In the genomic region with DNA sequence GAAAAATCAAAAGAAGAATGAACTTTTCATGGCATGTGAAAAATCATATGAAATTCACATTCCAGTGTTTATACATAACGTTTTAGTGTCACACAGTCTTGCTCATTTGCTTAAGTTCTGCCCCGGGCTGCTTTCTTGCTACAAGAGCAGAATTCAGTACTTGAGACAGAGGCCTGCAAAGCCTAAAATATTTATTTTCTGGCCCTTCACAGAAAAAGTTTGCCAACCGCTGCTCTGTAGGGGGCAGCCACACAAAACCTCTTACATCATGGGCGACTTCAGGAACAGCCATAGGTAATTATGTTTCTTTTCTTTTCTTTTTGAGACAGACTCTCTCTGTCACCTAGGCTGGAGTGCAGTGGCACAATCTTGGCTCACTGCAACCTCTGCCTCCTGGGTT, we compare ENCODE assay signal across 9 cellular contexts. TPM values are rescaled to one million over a fixed set of nuclear protein-coding genes. Genes with fewer than 3 reads are reported as not detected.
DNase-seq lines count a peak whose midpoint lies in the region; ATAC-seq, FAIRE-seq and TF ChIP-seq lines count a peak whose summit lies in the region.
"Had no signal": no experiment of that assay in that cellular context is flagged by ENCODE, and none has a peak within 500 bp of the region (broad histone marks: within the 10 kb centered on the region; RNA-seq: fewer than 3 reads in every experiment).

No MANE protein-coding gene starts in this region.

- peaks cover 13% of the 10 kb centered on the region for H3K23me2 ChIP-seq in H1 (ENCODE audit: low read depth, low read length)

- peaks cover 0 to 2% of the 10 kb centered on the region in 2 experiments for H4K20me1 ChIP-seq in H1 (replicated peaks in 1 of 2; ENCODE audit: control insufficient read depth in 1 of 2, insufficient read depth in 2 of 2, low read length in 2 of 2)

- no peaks in the 10 kb centered on the region for H3K27me3 Mint-ChIP-seq in activated T-cell treated with anti-CD3 and anti-CD28 coated beads, Interleukin-2, amount 50 U/mL, for 72 hours (ENCODE audit: low read depth)
- H3K27me3 Mint-ChIP-seq in natural killer cell treated with Interleukin-12 subunit alpha and Interleukin-12 subunit beta and Interleukin-15 and Interleukin-18, amount 100 ng/mL, for 72 hours = no peaks in the 10 kb centered on the region

- H3K79me2 ChIP-seq in H1 (ENCODE audit: control insufficient read depth in 1 of 2, insufficient read depth in 2 of 2, low read length in 2 of 2) = no peaks in the 10 kb centered on the region

- no peak overlapping the region for H3K23ac ChIP-seq in H1 (ENCODE audit: insufficient read length)

- H3K27ac ChIP-seq in H1 (ENCODE audit: low read depth, low read length) = no peak overlapping the region

- no peaks in the 10 kb centered on the region for H3K9me3 ChIP-seq in H1 (ENCODE audit: insufficient read depth in 2 of 2, low read depth in 1 of 2, low read length in 1 of 2)

- H3K56ac ChIP-seq in H1 (replicated peaks; ENCODE audit: insufficient read length, low read depth, low read length) = no peak overlapping the region

- H3K36me3 ChIP-seq in H1 (ENCODE audit: control insufficient read depth in 2 of 4, insufficient read depth in 4 of 4, low read length in 3 of 4) = peaks cover 0 to 3% (median 0%) of the 10 kb centered on the region in 4 experiments; a peak in 3 of 8 replicates

- no peak for DNase-seq in activated T-cell treated with anti-CD3 and anti-CD28 coated beads, Interleukin-2, amount 50 U/mL, for 72 hours
- no peak for DNase-seq in activated T-cell treated with anti-CD3 and anti-CD28 coated beads for 4 hours
- DNase-seq in RKO (ENCODE audit: low spot score) = peak; percentile 63
- DNase-seq in H1 (ENCODE audit: low read depth in 1 of 2, low spot score in 2 of 2) = no peak
- no peak for DNase-seq in natural killer cell treated with Interleukin-12 subunit alpha and Interleukin-12 subunit beta and Interleukin-15 and Interleukin-18, amount 100 ng/mL, for 72 hours (ENCODE audit: low spot score)
- DNase-seq in HT-29 (ENCODE audit: low spot score) = no peak

- peak overlapping the region; percentile 95 for H3K27ac Mint-ChIP-seq in activated T-cell treated with anti-CD3 and anti-CD28 coated beads, Interleukin-2, amount 50 U/mL, for 72 hours
- peak overlapping the region; percentile 83 to 97 for H3K27ac Mint-ChIP-seq in natural killer cell treated with Interleukin-12 subunit alpha and Interleukin-12 subunit beta and Interleukin-15 and Interleukin-18, amount 100 ng/mL, for 72 hours

- 0 out of 2 replicates have a peak, but pooled peaks cover 3% of the 10 kb centered on the region for H3K79me1 ChIP-seq in H1 (ENCODE audit: low read depth, low read length)

- H4K8ac ChIP-seq in H1 (ENCODE audit: extremely low read depth, insufficient read depth, low read length) = 0 out of 2 replicates have a peak overlapping the region, but pooled peaks have one; percentile 51

- peaks cover 0 to 11% (median 4%) of the 10 kb centered on the region in 4 experiments; a peak in 5 of 7 replicates for H3K4me1 ChIP-seq in H1 (replicated peaks in 1 of 4; ENCODE audit: control insufficient read depth in 3 of 4, insufficient read depth in 4 of 4, low read length in 3 of 4)

- POLR2A ChIA-PET in H1 (lab: Charles Lee; ENCODE audit: partially characterized antibody) = interaction anchor here (0.6 to 1.5 kb wide), 4 partner anchors 12 to 138 kb away, joined by 3 to 6 read pairs (median 4); no protein-coding TSS in a partner anchor

- TF ChIP-seq POLR2A in H1 (IDR thresholded peaks at IDR 0.05; ENCODE audit: control extremely low read depth in 1 of 2, low read depth in 2 of 2, low read length in 2 of 2) = no peak

- peak overlapping the region; percentile 33 for H4K5ac ChIP-seq in H1 (ENCODE audit: insufficient read length, low read depth, low read length)

- H2AK5ac ChIP-seq in H1 (ENCODE audit: low read depth, low read length) = no peak overlapping the region

- H2BK120ac ChIP-seq in H1 (replicated peaks; ENCODE audit: low read depth, low read length) = no peak overlapping the region

- peaks cover 21% of the 10 kb centered on the region for H3K4me1 Mint-ChIP-seq in activated T-cell treated with anti-CD3 and anti-CD28 coated beads, Interleukin-2, amount 50 U/mL, for 72 hours (ENCODE audit: low read depth)
- peaks cover 19 to 23% of the 10 kb centered on the region in 2 donors for H3K4me1 Mint-ChIP-seq in natural killer cell treated with Interleukin-12 subunit alpha and Interleukin-12 subunit beta and Interleukin-15 and Interleukin-18, amount 100 ng/mL, for 72 hours (ENCODE audit: low read depth in 2 of 2)

- H3K18ac ChIP-seq in H1 (ENCODE audit: extremely low read depth, low read length) = no peak overlapping the region

- H3K27me3 ChIP-seq in H1 (replicated peaks in 1 of 4; ENCODE audit: control insufficient read depth in 3 of 4, extremely low read depth in 1 of 4, insufficient read depth in 3 of 4, low read length in 3 of 4) = no peaks in the 10 kb centered on the region

- peak overlapping the region; percentile 95 to 97 for H3K4me3 Mint-ChIP-seq in activated T-cell treated with anti-CD3 and anti-CD28 coated beads, Interleukin-2, amount 50 U/mL, for 72 hours
- peak overlapping the region; percentile 86 for H3K4me3 Mint-ChIP-seq in natural killer cell treated with Interleukin-12 subunit alpha and Interleukin-12 subunit beta and Interleukin-15 and Interleukin-18, amount 100 ng/mL, for 72 hours

- H3K36me3 Mint-ChIP-seq in activated T-cell treated with anti-CD3 and anti-CD28 coated beads, Interleukin-2, amount 50 U/mL, for 72 hours (ENCODE audit: insufficient read depth in 2 of 2) = peaks cover 0 to 2% of the 10 kb centered on the region in 2 donors
- no peaks in the 10 kb centered on the region for H3K36me3 Mint-ChIP-seq in natural killer cell treated with Interleukin-12 subunit alpha and Interleukin-12 subunit beta and Interleukin-15 and Interleukin-18, amount 100 ng/mL, for 72 hours

- H2BK5ac ChIP-seq in H1 (ENCODE audit: low read depth, low read length) = peak overlapping the region; percentile 49; the same call in 1 of the 2 replicates

- H2BK20ac ChIP-seq in H1 (ENCODE audit: low read length) = no peak overlapping the region

- WGBS in H1 (ENCODE audit: extremely low coverage in 1 of 2, insufficient coverage in 1 of 2, insufficient read length in 1 of 2, insufficient replicate concordance in 2 of 2, low coverage in 1 of 2, low lambda C conversion rate in 2 of 2, missing lambda C conversion rate in 1 of 2), 2 experiments = 49% methylated on average over 4 of the region's 4 CpGs; no CpG with 5 or more reads in 1 of the 2 experiments

- no peak overlapping the region for H3K14ac ChIP-seq in H1 (ENCODE audit: insufficient read length)

- no peak for FAIRE-seq in H1 (lab: Jason Lieb, UNC)

- H2BK15ac ChIP-seq in H1 (ENCODE audit: low read length) = no peak overlapping the region

- no peak for TF ChIP-seq CTCF in H1 (IDR thresholded peaks at IDR 0.05; ENCODE audit: control extremely low read depth in 1 of 3, insufficient read depth in 1 of 3, low read depth in 1 of 3, low read length in 3 of 3)

- peak overlapping the region; percentile 42 to 74 (median 58); a peak in 6 of 8 replicates for H3K4me3 ChIP-seq in H1 (ENCODE audit: extremely low read depth in 1 of 4, insufficient read depth in 2 of 4, low read depth in 3 of 4, low read length in 4 of 4)

- CTCF ChIA-PET in H1 (lab: Charles Lee; ENCODE audit: partially characterized antibody) = interaction anchor here (0.6 to 6.1 kb wide), 7 partner anchors 10 to 95 kb away, joined by 3 to 37 read pairs (median 9); partner anchors contain the start of genes ARL2, BATF2 and GPHA2

- TF ChIP-seq EP300 in H1 (IDR thresholded peaks at IDR 0.05; ENCODE audit: borderline replicate concordance in 1 of 2, low read depth in 2 of 2, low read length in 2 of 2) = no peak

- TF ChIP-seq RAD21 in H1 (IDR thresholded peaks at IDR 0.05 in 1 of 2, conservative IDR thresholded peaks at IDR 0.05 in 1 of 2; ENCODE audit: low read depth in 2 of 2, low read length in 2 of 2) = no peak

- H3K9me3 Mint-ChIP-seq in activated T-cell treated with anti-CD3 and anti-CD28 coated beads, Interleukin-2, amount 50 U/mL, for 72 hours = no peaks in the 10 kb centered on the region
- H3K9me3 Mint-ChIP-seq in natural killer cell treated with Interleukin-12 subunit alpha and Interleukin-12 subunit beta and Interleukin-15 and Interleukin-18, amount 100 ng/mL, for 72 hours = no peaks in the 10 kb centered on the region

- H2BK12ac ChIP-seq in H1 (ENCODE audit: low read depth, low read length) = no peak overlapping the region

- no peak overlapping the region for H3K9ac ChIP-seq in H1 (replicated peaks in 1 of 4; ENCODE audit: extremely low read depth in 1 of 4, low read depth in 3 of 4, low read length in 3 of 4)

- no peak overlapping the region for H3K4ac ChIP-seq in H1 (replicated peaks; ENCODE audit: insufficient read length, low read depth, low read length)

- H3K4me2 ChIP-seq in H1 (ENCODE audit: insufficient read depth in 1 of 2, low read depth in 2 of 2, low read length in 2 of 2) = peak overlapping the region; percentile 67 to 98

- no peak overlapping the region for H2AFZ ChIP-seq in H1 (ENCODE audit: low read length)

- no peak overlapping the region for H4K91ac ChIP-seq in H1 (replicated peaks; ENCODE audit: insufficient read length, low read length)

- no peak for ATAC-seq in activated T-cell treated with anti-CD3 and anti-CD28 coated beads, Interleukin-2, amount 50 U/mL, for 72 hours (replicated peaks in 1 of 2)
- ATAC-seq in natural killer cell treated with Interleukin-12 subunit alpha and Interleukin-12 subunit beta and Interleukin-15 and Interleukin-18, amount 100 ng/mL, for 72 hours = no peak
- ATAC-seq in GM18909 (IDR thresholded peaks at IDR 0.05; ENCODE audit: poor library complexity, unreplicated experiment) (no peak), GM21723 (IDR thresholded peaks at IDR 0.05; ENCODE audit: unreplicated experiment) (no peak)

RNA-seq across cellular contexts. Expression of gene ATG2A, which starts 1.0 kb away (rescaled TPM):
- 10 to 100 TPM; 20.9 to 27.0 TPM for total RNA-seq in activated T-cell treated with anti-CD3 and anti-CD28 coated beads, Interleukin-2, amount 50 U/mL, for 72 hours
- total RNA-seq in H1 (2021; fragmentation: NEBNext Ultra II Directional; extraction: Animal tissue kit (Norgen Biotek cat#: 25700)) = 20.9 and 22.1 TPM in 2 replicates
- 12.1 and 19.8 TPM in 2 replicates for polyA plus RNA-seq in H1 (2011; rRNA removed)
- polyA plus RNA-seq in H1 (2011; cell fraction: cytosol; rRNA removed) = 7.3 TPM
- polyA plus RNA-seq in H1 (2011; cell fraction: nucleus; rRNA removed) = 29.8 TPM
- polyA plus RNA-seq in H1 (2012, experiment 1 of 2) = 13.2 to 19.6 TPM (median 18.1 TPM) in 4 replicates
- 14.9 TPM for polyA plus RNA-seq in H1 (2012, experiment 2 of 2)
- polyA plus RNA-seq in H1 (2013, experiment 1 of 2) = 7.1 TPM
- polyA plus RNA-seq in H1 (2013, experiment 2 of 2) = 7.1 TPM
- 8.1 and 8.8 TPM in 2 replicates for polyA minus RNA-seq in H1 (2011; rRNA and poly(A)+ RNA removed)
- polyA minus RNA-seq in H1 (2011; cell fraction: cytosol; rRNA and poly(A)+ RNA removed) = 18.1 TPM
- polyA minus RNA-seq in H1 (2011; cell fraction: nucleus; rRNA and poly(A)+ RNA removed) = 24.5 TPM
- total RNA-seq in natural killer cell treated with Interleukin-12 subunit alpha and Interleukin-12 subunit beta and Interleukin-15 and Interleukin-18, amount 100 ng/mL, for 72 hours = 10 to 100 TPM; 24.1 to 31.9 TPM
- total RNA-seq in HT-29 (2014; rRNA removed; shearing (Covaris generic)) = 47.1 and 50.5 TPM in 2 replicates

RNA-seq across cellular contexts. Expression of gene PPP2R5B, which starts 6.4 kb away (rescaled TPM):
- 10 to 100 TPM; 15.0 to 24.0 TPM for total RNA-seq in activated T-cell treated with anti-CD3 and anti-CD28 coated beads, Interleukin-2, amount 50 U/mL, for 72 hours
- 5.1 and 5.8 TPM in 2 replicates for total RNA-seq in H1 (2021; fragmentation: NEBNext Ultra II Directional; extraction: Animal tissue kit (Norgen Biotek cat#: 25700))
- polyA plus RNA-seq in H1 (2011; rRNA removed) = 4.9 and 6.3 TPM in 2 replicates
- polyA plus RNA-seq in H1 (2011; cell fraction: cytosol; rRNA removed) = 5.2 TPM
- 13.4 TPM for polyA plus RNA-seq in H1 (2011; cell fraction: nucleus; rRNA removed)
- 4.7 to 4.8 TPM (median 4.7 TPM) in 4 replicates for polyA plus RNA-seq in H1 (2012, experiment 1 of 2)
- polyA plus RNA-seq in H1 (2012, experiment 2 of 2) = 5.9 TPM
- 3.7 TPM for polyA plus RNA-seq in H1 (2013, experiment 1 of 2)
- polyA plus RNA-seq in H1 (2013, experiment 2 of 2) = 3.8 TPM
- polyA minus RNA-seq in H1 (2011; rRNA and poly(A)+ RNA removed) = 2.3 and 2.8 TPM in 2 replicates
- polyA minus RNA-seq in H1 (2011; cell fraction: cytosol; rRNA and poly(A)+ RNA removed) = 2.5 TPM
- polyA minus RNA-seq in H1 (2011; cell fraction: nucleus; rRNA and poly(A)+ RNA removed) = 4.9 TPM
- 10 to 100 TPM; 32.6 to 35.6 TPM for total RNA-seq in natural killer cell treated with Interleukin-12 subunit alpha and Interleukin-12 subunit beta and Interleukin-15 and Interleukin-18, amount 100 ng/mL, for 72 hours
- 7.9 and 8.9 TPM in 2 replicates for total RNA-seq in HT-29 (2014; rRNA removed; shearing (Covaris generic))

RNA-seq across cellular contexts. Expression of gene GPHA2, which starts 17.6 kb away (rescaled TPM):
- under 1 TPM; 0.58 to 0.81 TPM for total RNA-seq in activated T-cell treated with anti-CD3 and anti-CD28 coated beads, Interleukin-2, amount 50 U/mL, for 72 hours
- 0.97 and 1.5 TPM in 2 replicates for total RNA-seq in H1 (2021; fragmentation: NEBNext Ultra II Directional; extraction: Animal tissue kit (Norgen Biotek cat#: 25700))
- 4.4 and 5.4 TPM in 2 replicates for polyA plus RNA-seq in H1 (2011; rRNA removed)
- 3.3 TPM for polyA plus RNA-seq in H1 (2011; cell fraction: cytosol; rRNA removed)
- polyA plus RNA-seq in H1 (2011; cell fraction: nucleus; rRNA removed) = 2.4 TPM
- 1.0 to 2.8 TPM (median 1.6 TPM) in 4 replicates for polyA plus RNA-seq in H1 (2012, experiment 1 of 2)
- polyA plus RNA-seq in H1 (2012, experiment 2 of 2) = 3.1 TPM
- polyA plus RNA-seq in H1 (2013, experiment 1 of 2) = 2.5 TPM
- polyA plus RNA-seq in H1 (2013, experiment 2 of 2) = 2.7 TPM
- 1.4 TPM in 1 of 2 replicates, not detected in the other for polyA minus RNA-seq in H1 (2011; rRNA and poly(A)+ RNA removed)
- not detected for polyA minus RNA-seq in H1 (2011; cell fraction: cytosol; rRNA and poly(A)+ RNA removed)
- not detected for polyA minus RNA-seq in H1 (2011; cell fraction: nucleus; rRNA and poly(A)+ RNA removed)
- total RNA-seq in natural killer cell treated with Interleukin-12 subunit alpha and Interleukin-12 subunit beta and Interleukin-15 and Interleukin-18, amount 100 ng/mL, for 72 hours = not detected
- not detected in 2 replicates for total RNA-seq in HT-29 (2014; rRNA removed; shearing (Covaris generic))
- total RNA-seq: mononuclear cell had no signal

RNA-seq across cellular contexts. Expression of gene EHD1, which starts 39.6 kb away (rescaled TPM):
- 100 to 1,000 TPM; 136 to 159 TPM for total RNA-seq in activated T-cell treated with anti-CD3 and anti-CD28 coated beads, Interleukin-2, amount 50 U/mL, for 72 hours
- 36.9 and 42.9 TPM in 2 replicates for total RNA-seq in H1 (2021; fragmentation: NEBNext Ultra II Directional; extraction: Animal tissue kit (Norgen Biotek cat#: 25700))
- polyA plus RNA-seq in H1 (2011; rRNA removed) = 31.5 and 54.0 TPM in 2 replicates
- 33.1 TPM for polyA plus RNA-seq in H1 (2011; cell fraction: cytosol; rRNA removed)
- 38.0 TPM for polyA plus RNA-seq in H1 (2011; cell fraction: nucleus; rRNA removed)
- 22.9 to 33.8 TPM (median 30.9 TPM) in 4 replicates for polyA plus RNA-seq in H1 (2012, experiment 1 of 2)
- 28.9 TPM for polyA plus RNA-seq in H1 (2012, experiment 2 of 2)
- polyA plus RNA-seq in H1 (2013, experiment 1 of 2) = 19.7 TPM
- 17.7 TPM for polyA plus RNA-seq in H1 (2013, experiment 2 of 2)
- 24.7 and 48.1 TPM in 2 replicates for polyA minus RNA-seq in H1 (2011; rRNA and poly(A)+ RNA removed)
- polyA minus RNA-seq in H1 (2011; cell fraction: cytosol; rRNA and poly(A)+ RNA removed) = 28.1 TPM
- 22.0 TPM for polyA minus RNA-seq in H1 (2011; cell fraction: nucleus; rRNA and poly(A)+ RNA removed)
- total RNA-seq in natural killer cell treated with Interleukin-12 subunit alpha and Interleukin-12 subunit beta and Interleukin-15 and Interleukin-18, amount 100 ng/mL, for 72 hours = 100 to 1,000 TPM; 202 to 235 TPM
- 118 and 123 TPM in 2 replicates for total RNA-seq in HT-29 (2014; rRNA removed; shearing (Covaris generic))

RNA-seq across cellular contexts. Expression of gene MAJIN, which starts 53.9 kb away (rescaled TPM):
- 1 to 10 TPM; 1.7 to 2.7 TPM for total RNA-seq in activated T-cell treated with anti-CD3 and anti-CD28 coated beads, Interleukin-2, amount 50 U/mL, for 72 hours
- total RNA-seq in H1 (2021; fragmentation: NEBNext Ultra II Directional; extraction: Animal tissue kit (Norgen Biotek cat#: 25700)) = not detected in 2 replicates
- polyA plus RNA-seq in H1 (2011; rRNA removed) = not detected in 2 replicates
- not detected for polyA plus RNA-seq in H1 (2011; cell fraction: cytosol; rRNA removed)
- polyA plus RNA-seq in H1 (2011; cell fraction: nucleus; rRNA removed) = not detected
- not detected in 4 replicates for polyA plus RNA-seq in H1 (2012, experiment 1 of 2)
- polyA plus RNA-seq in H1 (2012, experiment 2 of 2) = not detected
- not detected for polyA plus RNA-seq in H1 (2013, experiment 1 of 2)
- not detected for polyA plus RNA-seq in H1 (2013, experiment 2 of 2)
- not detected in 2 replicates for polyA minus RNA-seq in H1 (2011; rRNA and poly(A)+ RNA removed)
- polyA minus RNA-seq in H1 (2011; cell fraction: cytosol; rRNA and poly(A)+ RNA removed) = not detected
- not detected for polyA minus RNA-seq in H1 (2011; cell fraction: nucleus; rRNA and poly(A)+ RNA removed)
- total RNA-seq in natural killer cell treated with Interleukin-12 subunit alpha and Interleukin-12 subunit beta and Interleukin-15 and Interleukin-18, amount 100 ng/mL, for 72 hours = not detected
- total RNA-seq in HT-29 (2014; rRNA removed; shearing (Covaris generic)) = not detected in 2 replicates
- total RNA-seq: mononuclear cell had no signal
